ENCODE assay signal across 9 cellular contexts in genomic region chr13:101757446-101758039, GRCh38.
DNase-seq lines count a peak whose midpoint lies in the region; ATAC-seq and TF ChIP-seq lines count a peak whose summit lies in the region.
"Had no signal": no experiment of that assay in that cellular context is flagged by ENCODE, and none has a peak within 500 bp of the region (broad histone marks: within the 10 kb centered on the region; RNA-seq: fewer than 3 reads in every experiment).

No MANE protein-coding gene starts in this region.

- H3K27me3 ChIP-seq in DOHH2 (ENCODE audit: control insufficient read depth, low read length) (no peaks in the 10 kb centered on the region), OCI-LY1 (ENCODE audit: insufficient read depth, low read length) (no peaks in the 10 kb centered on the region), endodermal cell (ENCODE audit: control insufficient read depth, insufficient read depth, low read length, poor library complexity, severe bottlenecking) (peaks cover 50% of the 10 kb centered on the region)

- H3F3A ChIP-seq in DOHH2 (ENCODE audit: control insufficient read depth, insufficient read depth) (no peaks in the 10 kb centered on the region), OCI-LY1 (ENCODE audit: insufficient read depth, low read length) (no peaks in the 10 kb centered on the region)

- no peak overlapping the region for H2AFZ ChIP-seq in OCI-LY1 (ENCODE audit: low read length)

- ATAC-seq in HG03565 (IDR thresholded peaks at IDR 0.05; ENCODE audit: unreplicated experiment), result peak; percentile 89

- H3K9ac ChIP-seq in OCI-LY1 (ENCODE audit: low read length), result no peak overlapping the region
- no peak overlapping the region for H3K9ac ChIP-seq in endodermal cell (ENCODE audit: extremely low read depth, low read length, poor library complexity, severe bottlenecking)

- H3K9me3 ChIP-seq in DOHH2 (ENCODE audit: control insufficient read depth, insufficient read depth, low read length) (no peaks in the 10 kb centered on the region), OCI-LY1 (ENCODE audit: low read length) (no peaks in the 10 kb centered on the region), endodermal cell (ENCODE audit: control insufficient read depth, low read length) (no peaks in the 10 kb centered on the region)

- H3K36me3 Mint-ChIP-seq in endodermal cell (ENCODE audit: low read depth), result no peaks in the 10 kb centered on the region

- no peak overlapping the region for H3K4me3 ChIP-seq in DOHH2 (ENCODE audit: low read length)
- no peak overlapping the region for H3K4me3 ChIP-seq in OCI-LY1 (ENCODE audit: low read depth, low read length, poor library complexity, severe bottlenecking)
- no peak overlapping the region for H3K4me3 ChIP-seq in endodermal cell (ENCODE audit: low read length)

- peaks cover 50% of the 10 kb centered on the region for H3K27me3 Mint-ChIP-seq in endodermal cell (ENCODE audit: insufficient read depth)

- H3K4me3 Mint-ChIP-seq in endodermal cell, result no peak overlapping the region

- no peaks in the 10 kb centered on the region for H3K9me3 Mint-ChIP-seq in endodermal cell

- H4K20me1 ChIP-seq in DOHH2 (ENCODE audit: control insufficient read depth, insufficient read depth, low read depth, low read length), result no peaks in the 10 kb centered on the region
- H4K20me1 ChIP-seq in OCI-LY1 (ENCODE audit: insufficient read depth, low read length), result no peaks in the 10 kb centered on the region

- H3K9me2 ChIP-seq in DOHH2 (replicated peaks; ENCODE audit: control insufficient read depth, low read length), result no peaks in the 10 kb centered on the region
- no peaks in the 10 kb centered on the region for H3K9me2 ChIP-seq in OCI-LY1 (ENCODE audit: low read depth, low read length)

- H3K36me3 ChIP-seq in DOHH2 (ENCODE audit: control insufficient read depth, low read length), result no peaks in the 10 kb centered on the region
- no peaks in the 10 kb centered on the region for H3K36me3 ChIP-seq in OCI-LY1 (ENCODE audit: insufficient read depth, low read length)
- no peaks in the 10 kb centered on the region for H3K36me3 ChIP-seq in endodermal cell (ENCODE audit: control insufficient read depth, insufficient read depth, low read length)

- DNase-seq in GM20000 (ENCODE audit: low spot score) (peak; percentile 22), endodermal cell (no peak), myocyte (ENCODE audit: low read depth) (peak; percentile 56), HuH-7 (ENCODE audit: low spot score) (no peak), activated T-cell treated with anti-CD3 and anti-CD28 coated beads for 4 hours (no peak)
- DNase-seq: right cardiac atrium had no signal

- H3K27ac Mint-ChIP-seq in endodermal cell, result no peak overlapping the region

- H3K4me1 Mint-ChIP-seq in endodermal cell, result peaks cover 11% of the 10 kb centered on the region

- TF ChIP-seq CTCF in DOHH2 (IDR thresholded peaks at IDR 0.05; ENCODE audit: low read depth, low read length, poor library complexity, severe bottlenecking) (peak; percentile 46), GM20000 (IDR thresholded peaks at IDR 0.05; ENCODE audit: extremely low read depth, missing control alignments) (peak; percentile 2), OCI-LY1 (IDR thresholded peaks at IDR 0.05; ENCODE audit: low read length) (peak; percentile 82), endodermal cell (conservative IDR thresholded peaks at IDR 0.05) (peak; percentile 83)

- no peak overlapping the region for H3K4me2 ChIP-seq in DOHH2 (ENCODE audit: low read length)
- H3K4me2 ChIP-seq in OCI-LY1 (ENCODE audit: low read length), result no peak overlapping the region

- WGBS in endodermal cell (ENCODE audit: insufficient coverage in 1 of 2, insufficient read length in 1 of 2), 2 experiments, result 17 to 27% methylated on average over 1 of the region's 1 CpG

- H3K27ac ChIP-seq in DOHH2 (ENCODE audit: low read depth, low read length), result no peak overlapping the region
- no peak overlapping the region for H3K27ac ChIP-seq in OCI-LY1 (ENCODE audit: low read depth, low read length, poor library complexity, severe bottlenecking)
- H3K27ac ChIP-seq in endodermal cell (ENCODE audit: low read depth, low read length), result no peak overlapping the region

- H3K4me1 ChIP-seq in DOHH2 (ENCODE audit: control insufficient read depth, low read length) (no peaks in the 10 kb centered on the region), OCI-LY1 (ENCODE audit: insufficient read depth, low read length, severe bottlenecking) (peaks cover 25% of the 10 kb centered on the region), endodermal cell (ENCODE audit: control insufficient read depth, insufficient read depth, low read length) (peaks cover 10% of the 10 kb centered on the region)

- H3K79me2 ChIP-seq in DOHH2 (ENCODE audit: control insufficient read depth, low read length), result no peaks in the 10 kb centered on the region
- H3K79me2 ChIP-seq in OCI-LY1 (ENCODE audit: insufficient read depth, low read length), result no peaks in the 10 kb centered on the region

Comparison
In these comparisons a context has a peak if more than half of its experiments do, and no peak if none do; other contexts are left out.
1. CTCF ChIP-seq: peak in every context shown above with its lines; median percentile 83 in endodermal cell; 82 in OCI-LY1; 46 in DOHH2; 2 in GM20000.
2. DNase-seq: peak in GM20000 (single experiment) and myocyte (single experiment); none in endodermal cell (single experiment), HuH-7 (single experiment) and activated T-cell treated with anti-CD3 and anti-CD28 coated beads for 4 hours (single experiment).